8 cellular contexts compared by ENCODE assay signal in genomic region chrX:40108084-40108958, GRCh38. TPM values are rescaled to one million over a fixed set of nuclear protein-coding genes. Genes with fewer than 3 reads are reported as not detected.
DNase-seq lines count a peak whose midpoint lies in the region; ATAC-seq and TF ChIP-seq lines count a peak whose summit lies in the region.

No MANE protein-coding gene starts in this region.

- no peaks in the 10 kb centered on the region for H3K27me3 ChIP-seq in ovary

- DNase-seq in AG04449 (ENCODE audit: low read depth, low spot score) (no peak), GOT3 (lab: John Stamatoyannopoulos, UW) (peak; percentile 11), glomerular visceral epithelial cell (ENCODE audit: extremely low spot score) (peak; percentile 77), ovary (peak in 4 of 5 donors; percentile 41 to 61 (median 59))
- DNase-seq in activated effector memory CD4-positive, alpha-beta T cell treated with anti-CD3 and anti-CD28 coated beads, Interleukin-2, amount 50 U/mL, for 16 hours, result no peak

- peak overlapping the region; percentile 98 for H3K27ac ChIP-seq in VCaP
- peak overlapping the region; percentile 90 to 96 for H3K27ac ChIP-seq in ovary

- TF ChIP-seq EP300 in ovary (IDR thresholded peaks at IDR 0.05), result no peak

- no peaks in the 10 kb centered on the region for H3K9me3 ChIP-seq in ovary

- ATAC-seq in GM19351 (IDR thresholded peaks at IDR 0.05; ENCODE audit: unreplicated experiment), result no peak
- no peak for ATAC-seq in GM18873 (IDR thresholded peaks at IDR 0.05; ENCODE audit: low FRiP score, unreplicated experiment)

- H3K4me3 ChIP-seq in AG04449 (ENCODE audit: low read depth, low read length) (peak overlapping the region; percentile 40), ovary (peak overlapping the region; percentile 42)

- peaks cover 1% of the 10 kb centered on the region for H3K4me1 ChIP-seq in ovary (ENCODE audit: insufficient read depth)

- WGBS in ovary, 3 donors, result 17 to 24% (median 20%) methylated on average over 63 to 73 of the region's 73 CpGs

- intact Hi-C loops in ovary (cut with DNase I), result loop anchor here (5.0 to 10.0 kb wide), 3 partner anchors 39 to 156 kb away; no protein-coding TSS in a partner anchor

- TF ChIP-seq POLR2A in ovary (IDR thresholded peaks at IDR 0.05), result no peak

- H3K36me3 ChIP-seq in ovary, result no peaks in the 10 kb centered on the region

- CTCF ChIA-PET in AG04449 (lab: Yijun Ruan, JAX), result no interaction called here

- POLR2A ChIA-PET in AG04449 (lab: Yijun Ruan, JAX), result interaction anchor here (1.4 kb wide), 1 partner anchor 10 kb away, joined by 6 read pairs; the partner anchor contains the start of gene BCOR

- no peak for TF ChIP-seq CTCF in AG04449 (IDR thresholded peaks at IDR 0.05; ENCODE audit: insufficient read depth, low read length, missing control alignments)
- TF ChIP-seq CTCF in VCaP (conservative IDR thresholded peaks at IDR 0.05), result no peak
- no peak for TF ChIP-seq CTCF in ovary (IDR thresholded peaks at IDR 0.05)

RNA-seq across cellular contexts. Expression of gene BCOR, which starts 10.6 kb away (rescaled TPM):
- total RNA-seq in ovary, result 10 to 100 TPM; 25.0 to 57.2 (median 43.2) TPM
- 10 to 100 TPM; 17.7 to 22.0 TPM for polyA plus RNA-seq in ovary

Comparison
In these comparisons a context has a peak if more than half of its experiments do, and no peak if none do; other contexts are left out.
1. DNase-seq: peak in GOT3 (single experiment), glomerular visceral epithelial cell (single experiment) and ovary (4 of 5); none in AG04449 (single experiment) and activated effector memory CD4-positive, alpha-beta T cell treated with anti-CD3 and anti-CD28 coated beads, Interleukin-2, amount 50 U/mL, for 16 hours (single experiment).